Comparison of ENCODE assay signal across 31 cellular contexts in the genomic region with DNA sequence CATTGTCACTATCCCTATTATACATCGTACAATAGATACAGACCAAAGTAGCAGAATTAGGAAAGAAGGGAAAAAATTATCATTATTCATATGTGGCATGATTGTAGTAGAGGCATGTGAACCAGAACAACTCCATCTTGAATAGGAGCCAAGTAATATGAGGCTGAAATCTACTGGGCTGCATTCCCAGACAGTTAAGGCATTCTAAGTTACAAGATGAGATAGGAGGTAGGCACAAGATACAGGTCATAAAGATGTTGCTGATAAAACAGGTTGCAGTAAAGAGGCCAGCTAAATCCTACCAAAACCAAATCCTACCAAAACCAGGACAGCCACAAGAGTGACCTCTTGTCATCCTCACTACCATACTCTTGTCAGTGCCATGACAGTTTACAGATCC.
"Had no signal": no experiment of that assay in that cellular context is flagged by ENCODE, and none has a peak within 500 bp of the region (broad histone marks: within the 10 kb centered on the region; RNA-seq: fewer than 3 reads in every experiment).

No MANE protein-coding gene starts in this region.

- H3K27ac ChIP-seq: ascending aorta, body of pancreas, SJSA1 had no signal

- H3K4me3 ChIP-seq: body of pancreas, K562, SJSA1 had no signal

- DNase-seq: activated B cell treated with CpG ODN at 0.5 μM for 24 hours; activated CD4-positive, alpha-beta memory T cell treated with anti-CD3 and anti-CD28 coated beads for 36 hours; activated CD4-positive, alpha-beta T cell treated with anti-CD3 and anti-CD28 coated beads, Interleukin-2, amount 10 ng/mL, durations not matched to agents 7 days and 5 days; activated CD8-positive, alpha-beta memory T cell treated with anti-CD3 and anti-CD28 coated beads for 24 hours; activated effector memory CD4-positive, alpha-beta T cell treated with anti-CD3 and anti-CD28 coated beads, Interleukin-2, amount 50 U/mL, for 16 hours; activated naive CD4-positive, alpha-beta T cell treated with Interleukin-2 at 50 U/mL for 16 hours; activated naive CD8-positive, alpha-beta T cell treated with anti-CD3 and anti-CD28 coated beads, Interleukin-2, amount 50 U/mL, for 24 hours; activated T-cell treated with anti-CD3 and anti-CD28 coated beads, Interleukin-2, amount 50 U/mL, for 4 hours; amniotic stem cell; body of pancreas; Karpas-422; NCI-H1092; NCI-H1417; NCI-H2029; NCI-H2107; NCI-H2171 treated with DMSO at 0.1 percent for 48 hours; NCI-H226; NCI-H510A; NCI-H526 treated with DMSO at 0.1 percent for 48 hours; NCI-H82; NK-92 treated with Interleukin-12 subunit alpha and Interleukin-12 subunit beta, amount 100 ng/mL, for 24 hours; PC-3; SHP77; T-helper 17 cell; T-helper 9 cell had no signal

- H3K4me1 ChIP-seq: SJSA1 had no signal

- FAIRE-seq: bronchial epithelial cell, K562, RCC 7860 had no signal

- H3K27me3 ChIP-seq: ascending aorta, body of pancreas, SJSA1 had no signal

- H3K9me3 ChIP-seq: ascending aorta, body of pancreas had no signal

- ATAC-seq: activated naive CD4-positive, alpha-beta T cell treated with anti-CD3 and anti-CD28 coated beads, Interleukin-2, amount 50 U/mL, for 72 hours; activated naive CD8-positive, alpha-beta T cell treated with anti-CD3 and anti-CD28 coated beads, Interleukin-2, amount 50 U/mL, for 24 hours; activated T-cell treated with anti-CD3 and anti-CD28 coated beads, Interleukin-2, amount 50 U/mL, for 4 hours; body of pancreas; K562; PC-3; T-helper 17 cell had no signal

- H3K36me3 ChIP-seq: ascending aorta, SJSA1 had no signal
